1 cellular context compared by ENCODE assay signal in the genomic region with DNA sequence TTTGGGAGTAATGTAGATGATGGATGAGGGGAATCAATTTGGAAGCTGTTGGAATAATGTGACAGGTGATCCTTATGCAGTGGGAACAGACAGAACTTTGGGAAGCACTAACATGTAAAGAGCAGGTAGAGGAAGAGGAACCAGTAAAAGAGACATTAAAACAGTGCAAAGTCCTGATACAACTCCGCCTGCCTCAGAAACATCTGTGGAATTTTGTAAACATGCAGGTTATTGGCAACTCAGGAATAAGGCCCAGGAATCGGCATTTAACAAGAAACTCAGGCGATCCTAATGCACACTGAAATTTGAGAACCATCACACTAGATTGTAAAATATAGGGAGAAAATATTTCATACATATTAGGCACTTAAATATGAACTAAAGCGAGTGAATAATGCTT.
TF ChIP-seq lines count a peak whose summit lies in the region.
"Not testable (repeated sequence)": the region's sequence is repeated elsewhere in the genome, so short reads cannot be mapped to it uniquely, and the experiment has no call there.

No MANE protein-coding gene starts in this region.

TF ChIP-seq in HepG2, 621 proteins besides CTCF, POLR2A, EP300 and RAD21:
- peak; percentile 35; the same call in 1 of the 2 replicates for TF ChIP-seq FOXP4 (CRISPR knock-in tag; IDR thresholded peaks at IDR 0.05)
- TF ChIP-seq FOXP1, FOXA1, SOX13 (IDR thresholded peaks at IDR 0.05): not testable (repeated sequence)
- 0 out of 2 replicates have a peak, but pooled peaks have one; percentile 24 for TF ChIP-seq FOXP1 (CRISPR knock-in tag; IDR thresholded peaks at IDR 0.05)
- peak; percentile 30; the same call in 1 of the 2 replicates for TF ChIP-seq FOXA1 (CRISPR knock-in tag; IDR thresholded peaks at IDR 0.05)
- TF ChIP-seq ELF3 (CRISPR knock-in tag; IDR thresholded peaks at IDR 0.05): 0 out of 2 replicates have a peak, but pooled peaks have one; percentile 22
- TF ChIP-seq HNF4A (CRISPR knock-in tag; IDR thresholded peaks at IDR 0.05): peak; percentile 46; the same call in 1 of the 2 replicates
- TF ChIP-seq GATAD2A (CRISPR knock-in tag; IDR thresholded peaks at IDR 0.05): 0 out of 2 replicates have a peak, but pooled peaks have one; percentile 18
- peak in 1 of 2 experiments; percentile 9; a peak in 1 of 4 replicates for TF ChIP-seq SOX13 (CRISPR knock-in tag; conservative IDR thresholded peaks at IDR 0.05 in 1 of 2, IDR thresholded peaks at IDR 0.05 in 1 of 2)
- TF ChIP-seq ARID5B (CRISPR knock-in tag; IDR thresholded peaks at IDR 0.05): peak; percentile 36; the same call in 1 of the 2 replicates
- peak; percentile 35; the same call in 1 of the 2 replicates for TF ChIP-seq FOXK1 (CRISPR knock-in tag; IDR thresholded peaks at IDR 0.05; ENCODE audit: borderline replicate concordance, low read depth)
- TF ChIP-seq, protein P1, sequence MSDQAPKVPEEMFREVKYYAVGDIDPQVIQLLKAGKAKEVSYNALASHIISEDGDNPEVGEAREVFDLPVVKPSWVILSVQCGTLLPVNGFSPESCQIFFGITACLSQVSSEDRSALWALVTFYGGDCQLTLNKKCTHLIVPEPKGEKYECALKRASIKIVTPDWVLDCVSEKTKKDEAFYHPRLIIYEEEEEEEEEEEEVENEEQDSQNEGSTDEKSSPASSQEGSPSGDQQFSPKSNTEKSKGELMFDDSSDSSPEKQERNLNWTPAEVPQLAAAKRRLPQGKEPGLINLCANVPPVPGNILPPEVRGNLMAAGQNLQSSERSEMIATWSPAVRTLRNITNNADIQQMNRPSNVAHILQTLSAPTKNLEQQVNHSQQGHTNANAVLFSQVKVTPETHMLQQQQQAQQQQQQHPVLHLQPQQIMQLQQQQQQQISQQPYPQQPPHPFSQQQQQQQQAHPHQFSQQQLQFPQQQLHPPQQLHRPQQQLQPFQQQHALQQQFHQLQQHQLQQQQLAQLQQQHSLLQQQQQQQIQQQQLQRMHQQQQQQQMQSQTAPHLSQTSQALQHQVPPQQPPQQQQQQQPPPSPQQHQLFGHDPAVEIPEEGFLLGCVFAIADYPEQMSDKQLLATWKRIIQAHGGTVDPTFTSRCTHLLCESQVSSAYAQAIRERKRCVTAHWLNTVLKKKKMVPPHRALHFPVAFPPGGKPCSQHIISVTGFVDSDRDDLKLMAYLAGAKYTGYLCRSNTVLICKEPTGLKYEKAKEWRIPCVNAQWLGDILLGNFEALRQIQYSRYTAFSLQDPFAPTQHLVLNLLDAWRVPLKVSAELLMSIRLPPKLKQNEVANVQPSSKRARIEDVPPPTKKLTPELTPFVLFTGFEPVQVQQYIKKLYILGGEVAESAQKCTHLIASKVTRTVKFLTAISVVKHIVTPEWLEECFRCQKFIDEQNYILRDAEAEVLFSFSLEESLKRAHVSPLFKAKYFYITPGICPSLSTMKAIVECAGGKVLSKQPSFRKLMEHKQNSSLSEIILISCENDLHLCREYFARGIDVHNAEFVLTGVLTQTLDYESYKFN (CRISPR knock-in tag; conservative IDR thresholded peaks at IDR 0.05): peak; percentile 63
- peak; percentile 30; the same call in 1 of the 2 replicates for TF ChIP-seq TFAP4 (IDR thresholded peaks at IDR 0.05; ENCODE audit: borderline replicate concordance, low read depth)
- TF ChIP-seq FOXA3 (CRISPR knock-in tag; IDR thresholded peaks at IDR 0.05): peak; percentile 75
- TF ChIP-seq TEAD3 (CRISPR knock-in tag; optimal IDR thresholded peaks at IDR 0.05; ENCODE audit: borderline replicate concordance): peak; percentile 70
- peak; percentile 33; the same call in 1 of the 2 replicates for TF ChIP-seq SP5 (CRISPR knock-in tag; IDR thresholded peaks at IDR 0.05; ENCODE audit: borderline replicate concordance, low read depth)
